Comparison of ENCODE assay signal across 1 cellular context in genomic region chr22:22857607-22858558, GRCh38.
TF ChIP-seq lines count a peak whose summit lies in the region.

No MANE protein-coding gene starts in this region.

TF ChIP-seq in K562, 482 proteins besides CTCF, POLR2A, EP300 and RAD21 (continued from another document):
- TF ChIP-seq ZNF639 (CRISPR knock-in tag; conservative IDR thresholded peaks at IDR 0.05 in 1 of 2, IDR thresholded peaks at IDR 0.05 in 1 of 2), result peak in 1 of 2 experiments; percentile 67; a peak in 2 of 4 replicates
- no peak for TF ChIP-seq RCOR1 (IDR thresholded peaks at IDR 0.05; ENCODE audit: borderline replicate concordance in 1 of 2, low read depth in 2 of 2, low read length in 2 of 2)
- no peak for TF ChIP-seq GTF2B (IDR thresholded peaks at IDR 0.05; ENCODE audit: extremely low read depth, insufficient read length)
- no peak for TF ChIP-seq ZNF318 (IDR thresholded peaks at IDR 0.05; ENCODE audit: borderline replicate concordance in 1 of 2, low read depth in 1 of 2)
- no peak for TF ChIP-seq ZBTB2 (IDR thresholded peaks at IDR 0.05)
- no peak for TF ChIP-seq KLF6 (CRISPR knock-in tag; IDR thresholded peaks at IDR 0.05; ENCODE audit: borderline replicate concordance)
- TF ChIP-seq TEAD1 (CRISPR knock-in tag; IDR thresholded peaks at IDR 0.05), result no peak
- no peak for TF ChIP-seq POLR3G (IDR thresholded peaks at IDR 0.05; ENCODE audit: extremely low read depth, insufficient read length, insufficient replicate concordance)
- no peak for TF ChIP-seq ZNF41 (CRISPR knock-in tag; conservative IDR thresholded peaks at IDR 0.05)
- no peak for TF ChIP-seq ZBTB40 (IDR thresholded peaks at IDR 0.05)
- 0 out of 2 replicates have a peak, but pooled peaks have one; percentile 26 for TF ChIP-seq ZBTB40 (CRISPR knock-in tag; IDR thresholded peaks at IDR 0.05)
- TF ChIP-seq ATF7 (IDR thresholded peaks at IDR 0.05), result no peak
- TF ChIP-seq BACH1 (tag; IDR thresholded peaks at IDR 0.05), result no peak
- no peak for TF ChIP-seq SMARCA4 (IDR thresholded peaks at IDR 0.05)
- peak; percentile 61; the same call in 1 of the 2 replicates for TF ChIP-seq ZNF184 (CRISPR knock-in tag; IDR thresholded peaks at IDR 0.05)
- no peak for TF ChIP-seq PHF8 (IDR thresholded peaks at IDR 0.05; ENCODE audit: borderline replicate concordance, low read length)
- TF ChIP-seq ZNF124 (CRISPR knock-in tag; IDR thresholded peaks at IDR 0.05), result no peak
- TF ChIP-seq MYBL2 (IDR thresholded peaks at IDR 0.05; ENCODE audit: low read depth), result no peak
- no peak for TF ChIP-seq MYBL2 (CRISPR knock-in tag; IDR thresholded peaks at IDR 0.05; ENCODE audit: borderline replicate concordance)
TF ChIP-seq in K562: peak in this region for 4.
